21 cellular contexts compared by ENCODE assay signal in genomic region chr6:48840896-48841295, GRCh38.
"Had no signal": no experiment of that assay in that cellular context is flagged by ENCODE, and none has a peak within 500 bp of the region (broad histone marks: within the 10 kb centered on the region; RNA-seq: fewer than 3 reads in every experiment).

No MANE protein-coding gene starts in this region.

- H3K4me1 ChIP-seq: esophagus muscularis mucosa, gastrocnemius medialis, heart right ventricle, left lung, lower lobe of right lung had no signal

- DNase-seq: dermis blood vessel endothelial cell; dorsolateral prefrontal cortex; effector CD4-positive, alpha-beta T cell; effector memory CD4-positive, alpha-beta T cell; foreskin fibroblast; foreskin melanocyte; gastrocnemius medialis; glutamatergic neuron; head of caudate nucleus; heart right ventricle; hippocampal formation; left cardiac atrium; left lung; left ventricle myocardium superior; lower lobe of right lung; mesenchymal stem cell; mucosa of descending colon; naive B cell; naive thymus-derived CD8-positive, alpha-beta T cell had no signal

- H3K36me3 ChIP-seq: esophagus muscularis mucosa, gastrocnemius medialis, heart right ventricle, left lung, lower lobe of right lung had no signal

- H3K27ac ChIP-seq: coronary artery, dorsolateral prefrontal cortex, esophagus muscularis mucosa, gastrocnemius medialis, heart right ventricle, left lung, lower lobe of right lung had no signal

- ATAC-seq: gastrocnemius medialis; heart right ventricle; left cardiac atrium; left lung; left ventricle myocardium superior; lower lobe of right lung; mucosa of descending colon; naive thymus-derived CD8-positive, alpha-beta T cell had no signal

- H3K4me3 ChIP-seq: coronary artery, dorsolateral prefrontal cortex, esophagus muscularis mucosa, gastrocnemius medialis, heart right ventricle, left lung, lower lobe of right lung, mucosa of descending colon had no signal
